In genomic region chr9:10259668-10260067, GRCh38 we compare ENCODE assay signal across 28 cellular contexts.
"Had no signal": no experiment of that assay in that cellular context is flagged by ENCODE, and none has a peak within 500 bp of the region (broad histone marks: within the 10 kb centered on the region; RNA-seq: fewer than 3 reads in every experiment).

No MANE protein-coding gene starts in this region.

- H3K9ac ChIP-seq: neural progenitor cell, parathyroid adenoma had no signal

- H3K4me3 ChIP-seq: neural progenitor cell, ovary, psoas muscle, skin epidermis, stomach, thoracic aorta, thyroid gland, tibial nerve, upper lobe of right lung, uterus had no signal

- H3K27ac Mint-ChIP-seq: naive thymus-derived CD4-positive, alpha-beta T cell; natural killer cell; nephron; neural progenitor cell; progenitor cell of endocrine pancreas; stimulated activated effector memory CD8-positive, alpha-beta T cell treated with anti-CD3 and anti-CD28 coated beads, Interleukin-12 subunit alpha, Interleukin-12 subunit beta, amount 100 ng/mL, for 72 hours; stimulated activated naive B cell treated with anti-CD40 and anti-IgM and Interleukin-4, amounts not matched to agents 10 μg/mL and 1 μg/mL and 100 μg/mL, for 72 hours; stimulated activated naive CD8-positive, alpha-beta T cell treated with anti-CD3 and anti-CD28 coated beads, Interleukin-15, Interleukin-2, amounts not matched to agents 100 ng/mL and 50 ng/mL, for 24 hours; type B pancreatic cell had no signal

- H3K9me3 ChIP-seq: ovary, psoas muscle, thoracic aorta, thyroid gland, upper lobe of right lung, uterus had no signal

- H3K4me3 Mint-ChIP-seq: naive thymus-derived CD4-positive, alpha-beta T cell; natural killer cell; nephron; neural progenitor cell; stimulated activated effector memory CD8-positive, alpha-beta T cell treated with anti-CD3 and anti-CD28 coated beads, Interleukin-12 subunit alpha, Interleukin-12 subunit beta, amount 100 ng/mL, for 72 hours; stimulated activated naive B cell treated with anti-CD40 and anti-IgM and Interleukin-4, amounts not matched to agents 10 μg/mL and 1 μg/mL and 100 μg/mL, for 72 hours; stimulated activated naive CD8-positive, alpha-beta T cell treated with anti-CD3 and anti-CD28 coated beads, Interleukin-15, Interleukin-2, amounts not matched to agents 100 ng/mL and 50 ng/mL, for 24 hours; type B pancreatic cell had no signal

- H3K36me3 ChIP-seq: neural progenitor cell, ovary, stomach, thoracic aorta, thyroid gland, tibial nerve, upper lobe of right lung, uterus had no signal

- H3K79me2 ChIP-seq: parathyroid adenoma had no signal

- H3K27me3 Mint-ChIP-seq: naive thymus-derived CD4-positive, alpha-beta T cell; progenitor cell of endocrine pancreas; stimulated activated naive B cell treated with anti-CD40 and anti-IgM and Interleukin-4, amounts not matched to agents 10 μg/mL and 1 μg/mL and 100 μg/mL, for 72 hours; stimulated activated naive CD8-positive, alpha-beta T cell treated with anti-CD3 and anti-CD28 coated beads, Interleukin-15, Interleukin-2, amounts not matched to agents 100 ng/mL and 50 ng/mL, for 24 hours; type B pancreatic cell had no signal

- H3K4me2 ChIP-seq: neural progenitor cell had no signal

- ATAC-seq: naive thymus-derived CD4-positive, alpha-beta T cell; natural killer cell; psoas muscle; right cardiac atrium; sciatic nerve; stimulated activated effector memory CD8-positive, alpha-beta T cell treated with anti-CD3 and anti-CD28 coated beads, Interleukin-12 subunit alpha, Interleukin-12 subunit beta, amount 100 ng/mL, for 72 hours; stimulated activated naive B cell treated with anti-CD40 and anti-IgM and Interleukin-4, amounts not matched to agents 10 μg/mL and 1 μg/mL and 100 μg/mL, for 72 hours; upper lobe of right lung had no signal

- H2AFZ ChIP-seq: neural progenitor cell, parathyroid adenoma had no signal

- H3K4me1 Mint-ChIP-seq: naive thymus-derived CD4-positive, alpha-beta T cell; natural killer cell; nephron; neural progenitor cell; stimulated activated effector memory CD8-positive, alpha-beta T cell treated with anti-CD3 and anti-CD28 coated beads, Interleukin-12 subunit alpha, Interleukin-12 subunit beta, amount 100 ng/mL, for 72 hours; stimulated activated naive B cell treated with anti-CD40 and anti-IgM and Interleukin-4, amounts not matched to agents 10 μg/mL and 1 μg/mL and 100 μg/mL, for 72 hours had no signal

- H3K27me3 ChIP-seq: neural progenitor cell, ovary, stomach, thyroid gland, tibial nerve, upper lobe of right lung, uterus had no signal

- H3K27ac ChIP-seq: neural progenitor cell, ovary, parathyroid adenoma, psoas muscle, skin epidermis, stomach, thoracic aorta, thyroid gland, tibial nerve, upper lobe of right lung, uterus had no signal

- DNase-seq: naive thymus-derived CD4-positive, alpha-beta T cell; natural killer cell; occipital lobe; ovary; posterior cingulate gyrus; psoas muscle; right cardiac atrium; stimulated activated CD4-positive, alpha-beta T cell treated with anti-CD3 and anti-CD28 coated beads, Interleukin-15, amount 100 ng/mL, for 24 hours; stimulated activated CD4-positive, alpha-beta T cell treated with anti-CD3 and anti-CD28 coated beads, Interleukin-2, amount 100 ng/mL, for 24 hours; stimulated activated CD4-positive, alpha-beta T cell treated with anti-CD3 and anti-CD28 coated beads, Interleukin-2, amount 100 ng/mL, for 48 hours; stimulated activated CD4-positive, alpha-beta T cell treated with anti-CD3 and anti-CD28 coated beads, Interleukin-4, amount 100 ng/mL, for 24 hours; stimulated activated naive B cell treated with anti-CD40 and anti-IgM and Interleukin-4, amounts not matched to agents 10 μg/mL and 1 μg/mL and 100 μg/mL, for 72 hours; stimulated activated naive CD4-positive, alpha-beta T cell treated with Interleukin-2 at 50 U/mL for 16 hours; stomach; thyroid gland; upper lobe of right lung; uterus had no signal

- H3K36me3 Mint-ChIP-seq: natural killer cell; stimulated activated effector memory CD8-positive, alpha-beta T cell treated with anti-CD3 and anti-CD28 coated beads, Interleukin-12 subunit alpha, Interleukin-12 subunit beta, amount 100 ng/mL, for 72 hours; stimulated activated naive B cell treated with anti-CD40 and anti-IgM and Interleukin-4, amounts not matched to agents 10 μg/mL and 1 μg/mL and 100 μg/mL, for 72 hours; type B pancreatic cell had no signal

- H3K4me1 ChIP-seq: neural progenitor cell, parathyroid adenoma, psoas muscle, stomach, thyroid gland, upper lobe of right lung, uterus had no signal
